ENCODE assay signal across 30 cellular contexts in the genomic region with DNA sequence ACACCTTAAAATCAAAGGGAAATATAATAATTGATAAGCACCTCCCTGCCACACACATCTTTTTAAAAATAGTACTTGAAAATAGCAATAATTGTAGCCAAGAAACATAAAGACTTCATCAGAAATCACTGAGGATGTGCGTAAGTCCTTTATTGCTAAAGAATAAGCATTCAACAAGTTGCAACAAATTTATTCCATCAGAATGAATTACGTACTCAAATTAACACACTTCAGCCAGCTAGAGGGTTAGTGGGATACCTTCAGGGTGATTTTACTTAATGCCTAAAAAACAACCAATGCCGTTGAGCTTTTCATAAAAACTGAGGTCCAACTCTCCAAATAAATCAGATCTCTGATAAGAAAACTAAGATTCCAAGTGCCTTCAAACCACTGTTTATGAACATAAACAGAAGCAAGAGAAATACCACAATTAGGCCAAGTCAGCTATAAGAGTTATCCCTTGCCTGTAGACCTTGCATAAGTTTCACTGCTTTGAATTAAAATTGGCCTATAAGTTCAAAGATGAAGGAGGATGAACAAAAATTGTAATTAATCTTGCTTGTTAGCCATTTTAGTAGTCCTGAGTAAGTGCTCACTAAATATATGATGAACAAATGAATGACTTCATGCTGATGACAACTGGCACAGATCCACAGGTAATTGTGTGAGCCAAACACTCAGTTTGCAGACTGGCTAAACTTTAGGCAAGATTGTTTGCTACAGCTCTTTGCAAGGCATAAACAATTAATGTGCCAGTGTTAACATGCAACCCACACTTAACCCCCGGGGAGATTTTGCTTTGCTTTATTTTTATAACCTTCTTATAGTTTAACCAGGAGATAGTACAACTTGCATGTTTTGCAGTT.
"Had no signal": no experiment of that assay in that cellular context is flagged by ENCODE, and none has a peak within 500 bp of the region (broad histone marks: within the 10 kb centered on the region; RNA-seq: fewer than 3 reads in every experiment).

No MANE protein-coding gene starts in this region.

- H3K4me1 Mint-ChIP-seq: activated CD8-positive, alpha-beta memory T cell treated with anti-CD3 and anti-CD28 coated beads, Interleukin-2, amount 10 ng/mL, durations not matched to agents 7 days and 5 days; naive thymus-derived CD4-positive, alpha-beta T cell; neural crest cell had no signal

- H3K4me3 ChIP-seq: esophagus muscularis mucosa, gastroesophageal sphincter, hepatocyte, pancreas, prostate gland, skin epidermis, thoracic aorta had no signal

- H3K27me3 ChIP-seq: brain microvascular endothelial cell, esophagus muscularis mucosa, gastroesophageal sphincter, hepatocyte, pancreas had no signal

- H3K27ac Mint-ChIP-seq: activated CD8-positive, alpha-beta memory T cell treated with anti-CD3 and anti-CD28 coated beads, Interleukin-2, amount 10 ng/mL, durations not matched to agents 7 days and 5 days; activated CD8-positive, alpha-beta T cell treated with anti-CD3 and anti-CD28 coated beads, Interleukin-2, amount 10 ng/mL, durations not matched to agents 7 days and 5 days; activated naive CD4-positive, alpha-beta T cell treated with anti-CD3 and anti-CD28 coated beads, Interleukin-2, amount 50 U/mL, for 72 hours; activated T-helper 2 cell treated with anti-CD3 and anti-CD28 coated beads, Interferon-gamma antibody, Interleukin-2, Interleukin-4, amounts not matched to agents 10 μg/mL and 5 μg/mL and 100 μg/mL, durations not matched to agents 14 hours and 24 hours and 36 hours; naive thymus-derived CD4-positive, alpha-beta T cell; WTC11 had no signal

- H3K36me3 Mint-ChIP-seq: activated CD8-positive, alpha-beta memory T cell treated with anti-CD3 and anti-CD28 coated beads, Interleukin-2, amount 10 ng/mL, durations not matched to agents 7 days and 5 days; activated naive CD4-positive, alpha-beta T cell treated with anti-CD3 and anti-CD28 coated beads, Interleukin-2, amount 50 U/mL, for 72 hours; naive thymus-derived CD4-positive, alpha-beta T cell; WTC11 had no signal

- DNase-seq: activated CD8-positive, alpha-beta memory T cell treated with anti-CD3 and anti-CD28 coated beads, Interleukin-2, amount 10 ng/mL, durations not matched to agents 7 days and 5 days; activated CD8-positive, alpha-beta T cell treated with anti-CD3 and anti-CD28 coated beads, Interleukin-2, amount 10 ng/mL, durations not matched to agents 7 days and 5 days; activated T-cell treated with anti-CD3 and anti-CD28 coated beads, Interleukin-2, amount 50 U/mL, for 48 hours; aorta; brain microvascular endothelial cell; caudate nucleus; kidney; left colon; midbrain; naive thymus-derived CD4-positive, alpha-beta T cell; nucleus accumbens; pancreas; retina; stimulated activated CD4-positive, alpha-beta T cell treated with anti-CD3 and anti-CD28 coated beads, Interleukin-12 subunit alpha, Interleukin-12 subunit beta, amount 100 ng/mL, for 4 hours; stimulated activated CD4-positive, alpha-beta T cell treated with anti-CD3 and anti-CD28 coated beads, Interleukin-4, amount 100 ng/mL, for 1 hour; stimulated activated naive CD8-positive, alpha-beta T cell treated with anti-CD3 and anti-CD28 coated beads, Interleukin-15, Interleukin-2, amounts not matched to agents 100 U/mL and 50 U/mL, for 24 hours; T-helper 2 cell; trophoblast cell had no signal

- H3K9me3 ChIP-seq: esophagus muscularis mucosa, gastroesophageal sphincter, pancreas, prostate gland, thoracic aorta had no signal

- H3K9me3 Mint-ChIP-seq: activated naive CD4-positive, alpha-beta T cell treated with anti-CD3 and anti-CD28 coated beads, Interleukin-2, amount 50 U/mL, for 72 hours; activated T-helper 2 cell treated with anti-CD3 and anti-CD28 coated beads, Interferon-gamma antibody, Interleukin-2, Interleukin-4, amounts not matched to agents 10 μg/mL and 5 μg/mL and 100 μg/mL, durations not matched to agents 14 hours and 24 hours and 36 hours had no signal

- ATAC-seq: activated CD8-positive, alpha-beta memory T cell treated with anti-CD3 and anti-CD28 coated beads, Interleukin-2, amount 10 ng/mL, durations not matched to agents 7 days and 5 days; activated CD8-positive, alpha-beta T cell treated with anti-CD3 and anti-CD28 coated beads, Interleukin-2, amount 10 ng/mL, durations not matched to agents 7 days and 5 days; activated naive CD4-positive, alpha-beta T cell treated with anti-CD3 and anti-CD28 coated beads, Interleukin-2, amount 50 U/mL, for 72 hours; gastroesophageal sphincter; left colon; naive thymus-derived CD4-positive, alpha-beta T cell; pancreas; sciatic nerve; stimulated activated naive CD8-positive, alpha-beta T cell treated with anti-CD3 and anti-CD28 coated beads, Interleukin-15, Interleukin-2, amounts not matched to agents 100 U/mL and 50 U/mL, for 24 hours; WTC11 had no signal

- H3K27ac ChIP-seq: brain microvascular endothelial cell, esophagus muscularis mucosa, gastroesophageal sphincter, hepatocyte, pancreas, prostate gland, thoracic aorta had no signal

- H3K4me1 ChIP-seq: esophagus muscularis mucosa, gastroesophageal sphincter, prostate gland had no signal

- FAIRE-seq: endothelial cell of umbilical vein, kidney, pancreas had no signal

- H3K36me3 ChIP-seq: brain microvascular endothelial cell, esophagus muscularis mucosa, gastroesophageal sphincter, pancreas, prostate gland, thoracic aorta had no signal

- H3K4me3 Mint-ChIP-seq: activated CD8-positive, alpha-beta memory T cell treated with anti-CD3 and anti-CD28 coated beads, Interleukin-2, amount 10 ng/mL, durations not matched to agents 7 days and 5 days; activated CD8-positive, alpha-beta T cell treated with anti-CD3 and anti-CD28 coated beads, Interleukin-2, amount 10 ng/mL, durations not matched to agents 7 days and 5 days; naive thymus-derived CD4-positive, alpha-beta T cell; neural crest cell; WTC11 had no signal
